ENCODE assay signal across 8 cellular contexts in the genomic region with DNA sequence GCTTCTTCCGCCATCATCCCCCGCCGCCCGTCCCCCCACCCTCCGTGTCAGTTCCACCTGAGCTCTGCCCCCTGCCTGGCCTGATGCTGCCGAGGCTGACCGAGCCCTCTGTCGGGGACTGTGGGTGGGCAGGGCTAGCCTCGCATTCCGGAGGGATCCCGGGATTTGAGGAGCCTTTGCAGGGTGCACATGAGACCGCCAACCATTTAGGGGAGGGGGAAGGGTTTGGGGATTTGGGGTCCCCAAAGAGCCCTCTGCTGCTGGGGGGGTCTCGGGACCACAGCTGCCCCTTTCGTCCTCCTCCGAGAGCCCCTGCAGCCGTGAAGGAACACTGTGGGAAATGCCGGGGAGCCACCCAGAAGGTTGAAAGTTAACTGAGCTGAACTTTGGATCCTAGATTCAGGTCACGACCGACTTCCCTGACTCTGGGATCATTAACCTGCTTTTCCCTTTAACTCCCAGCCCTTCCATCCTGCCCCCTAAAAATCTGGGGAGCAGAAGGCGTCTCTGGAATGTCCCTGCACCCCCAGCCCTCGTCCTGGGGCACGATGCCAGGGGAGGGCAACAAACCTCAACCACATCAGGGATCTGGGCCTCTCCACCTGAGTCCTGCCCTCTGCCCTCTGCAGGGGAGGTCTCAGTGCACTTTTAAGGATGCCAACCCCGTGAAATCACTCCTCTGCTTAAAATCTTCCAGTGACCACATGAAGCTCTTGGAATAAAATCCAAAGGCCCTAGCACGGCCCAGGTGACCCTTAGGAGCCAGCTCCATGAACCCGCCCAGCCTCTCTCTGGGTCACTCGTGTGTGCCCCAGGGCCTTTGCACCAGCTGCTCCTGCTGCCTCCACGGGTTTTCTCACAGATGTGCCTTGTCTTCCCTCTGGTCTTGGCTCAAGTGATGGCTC.
DNase-seq lines count a peak whose midpoint lies in the region; ATAC-seq and TF ChIP-seq lines count a peak whose summit lies in the region.

No MANE protein-coding gene starts in this region.

- H3K4me1 ChIP-seq in iPS DF 6.9 (ENCODE audit: control insufficient read depth, insufficient read depth, low read length): peaks cover 12% of the 10 kb centered on the region
- peaks cover 78% of the 10 kb centered on the region for H3K4me1 ChIP-seq in skeletal muscle satellite cell (ENCODE audit: control insufficient read depth, insufficient read depth, low read length)

- H3K4me3 ChIP-seq in GM06990 (replicated peaks; ENCODE audit: low read depth, low read length): peak overlapping the region; percentile 23
- peak overlapping the region; percentile 52; the same call in 1 of the 2 replicates for H3K4me3 ChIP-seq in iPS DF 6.9 (ENCODE audit: low read length)
- peak overlapping the region; percentile 96 for H3K4me3 ChIP-seq in skeletal muscle satellite cell (ENCODE audit: low read length)

- no peak for DNase-seq in GM06990 (ENCODE audit: extremely low read depth, insufficient read length)
- no peak for DNase-seq in iPS DF 6.9 (ENCODE audit: low read depth, low spot score)
- DNase-seq in stimulated activated naive CD4-positive, alpha-beta T cell treated with Interleukin-2 at 50 U/mL for 16 hours (lab: John Stamatoyannopoulos, UW): no peak
- no peak for DNase-seq in NCI-H82 treated with DMSO at 0.1 percent for 48 hours (lab: John Stamatoyannopoulos, UW; ENCODE audit: unreplicated experiment)

- no peak for ATAC-seq in HG02938 (IDR thresholded peaks at IDR 0.05; ENCODE audit: unreplicated experiment)
- no peak for ATAC-seq in GM21526 (IDR thresholded peaks at IDR 0.05; ENCODE audit: low FRiP score, unreplicated experiment)

- peak overlapping the region; percentile 95 for H3K27ac ChIP-seq in VCaP
- no peak overlapping the region for H3K27ac ChIP-seq in iPS DF 6.9 (ENCODE audit: low read length)

- H3K36me3 ChIP-seq in GM06990 (ENCODE audit: control insufficient read depth, insufficient read depth, low read length) (peaks cover 28% of the 10 kb centered on the region), iPS DF 6.9 (ENCODE audit: control insufficient read depth, insufficient read depth, low read length) (peaks cover 2% of the 10 kb centered on the region), skeletal muscle satellite cell (ENCODE audit: insufficient read depth, low read length) (peaks cover 29% of the 10 kb centered on the region)

- H3K4me2 ChIP-seq in skeletal muscle satellite cell (ENCODE audit: low read length): peak overlapping the region; percentile 99

- WGBS in iPS DF 6.9 (ENCODE audit: insufficient coverage, insufficient read length): no CpG with 5 or more reads among the region's 27 CpGs

- TF ChIP-seq CTCF in GM06990 (IDR thresholded peaks at IDR 0.05; ENCODE audit: insufficient read depth, low read length, poor library complexity, severe bottlenecking): no peak
- TF ChIP-seq CTCF in VCaP (conservative IDR thresholded peaks at IDR 0.05): no peak

- H3K27me3 ChIP-seq in GM06990 (replicated peaks; ENCODE audit: control insufficient read depth, insufficient read depth, low read length): no peaks in the 10 kb centered on the region
- no peaks in the 10 kb centered on the region for H3K27me3 ChIP-seq in iPS DF 6.9 (ENCODE audit: control insufficient read depth, insufficient read depth, low read length)
- no peaks in the 10 kb centered on the region for H3K27me3 ChIP-seq in skeletal muscle satellite cell (ENCODE audit: control insufficient read depth, insufficient read depth, low read length)

- H3K9ac ChIP-seq in skeletal muscle satellite cell (ENCODE audit: low read depth, low read length): peak overlapping the region; percentile 87

- no peaks in the 10 kb centered on the region for H3K9me3 ChIP-seq in iPS DF 6.9 (ENCODE audit: control insufficient read depth, insufficient read depth, low read length)
- no peaks in the 10 kb centered on the region for H3K9me3 ChIP-seq in skeletal muscle satellite cell (replicated peaks; ENCODE audit: low read length)

Comparison
In these comparisons a context has a peak if more than half of its experiments do, and no peak if none do; other contexts are left out.
1. H3K4me3 ChIP-seq: peak in every context shown above with its lines; median percentile 96 in skeletal muscle satellite cell; 52 in iPS DF 6.9; 23 in GM06990.